2 cellular contexts compared by ENCODE assay signal in the genomic region with DNA sequence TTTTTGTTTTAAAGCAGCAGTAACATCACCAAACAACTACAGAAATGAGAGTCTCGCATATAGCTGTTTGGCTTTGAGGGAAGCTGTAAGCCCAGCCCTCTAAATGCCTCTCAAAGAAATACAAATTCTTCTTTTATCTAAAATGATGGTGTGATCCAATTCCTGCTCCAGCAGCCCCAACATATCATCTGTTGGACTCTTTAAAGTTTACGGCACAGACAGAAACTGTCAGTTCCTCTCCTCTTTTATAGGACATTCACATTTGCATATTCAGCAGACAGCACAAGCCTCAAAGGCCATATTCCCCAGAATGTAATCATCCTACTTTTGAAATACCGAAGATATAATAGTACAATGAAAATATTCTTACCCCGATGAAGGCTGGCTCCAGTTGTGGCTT.
TF ChIP-seq lines count a peak whose summit lies in the region.

No MANE protein-coding gene starts in this region.

TF ChIP-seq in IMR-90, 13 proteins besides CTCF, POLR2A, EP300 and RAD21:
- no peak for TF ChIP-seq SMC3 (IDR thresholded peaks at IDR 0.05; ENCODE audit: low read depth, low read length)
- TF ChIP-seq FOS (IDR thresholded peaks at IDR 0.05; ENCODE audit: low read depth, low read length), result no peak
- no peak for TF ChIP-seq MAFK (IDR thresholded peaks at IDR 0.05; ENCODE audit: low read depth, low read length)
- TF ChIP-seq CHD1 (IDR thresholded peaks at IDR 0.05; ENCODE audit: low read depth, low read length), result no peak
- no peak for TF ChIP-seq CEBPB (IDR thresholded peaks at IDR 0.05; ENCODE audit: low read depth, low read length)

TF ChIP-seq in HepG2, 621 proteins besides CTCF, POLR2A, EP300 and RAD21:
- TF ChIP-seq ZNF224 (CRISPR knock-in tag; IDR thresholded peaks at IDR 0.05) (no peak), JDP2 (CRISPR knock-in tag; IDR thresholded peaks at IDR 0.05; ENCODE audit: borderline replicate concordance) (no peak), ARNT2 (CRISPR knock-in tag; IDR thresholded peaks at IDR 0.05; ENCODE audit: low read depth) (no peak), TFDP1 (CRISPR knock-in tag; IDR thresholded peaks at IDR 0.05; ENCODE audit: borderline replicate concordance) (no peak), ZNF337 (CRISPR knock-in tag; IDR thresholded peaks at IDR 0.05; ENCODE audit: borderline replicate concordance, low read depth) (no peak), REPIN1 (CRISPR knock-in tag; IDR thresholded peaks at IDR 0.05; ENCODE audit: borderline replicate concordance, low read depth) (no peak), ZNF776 (CRISPR knock-in tag; IDR thresholded peaks at IDR 0.05) (no peak)
- TF ChIP-seq, protein P1, sequence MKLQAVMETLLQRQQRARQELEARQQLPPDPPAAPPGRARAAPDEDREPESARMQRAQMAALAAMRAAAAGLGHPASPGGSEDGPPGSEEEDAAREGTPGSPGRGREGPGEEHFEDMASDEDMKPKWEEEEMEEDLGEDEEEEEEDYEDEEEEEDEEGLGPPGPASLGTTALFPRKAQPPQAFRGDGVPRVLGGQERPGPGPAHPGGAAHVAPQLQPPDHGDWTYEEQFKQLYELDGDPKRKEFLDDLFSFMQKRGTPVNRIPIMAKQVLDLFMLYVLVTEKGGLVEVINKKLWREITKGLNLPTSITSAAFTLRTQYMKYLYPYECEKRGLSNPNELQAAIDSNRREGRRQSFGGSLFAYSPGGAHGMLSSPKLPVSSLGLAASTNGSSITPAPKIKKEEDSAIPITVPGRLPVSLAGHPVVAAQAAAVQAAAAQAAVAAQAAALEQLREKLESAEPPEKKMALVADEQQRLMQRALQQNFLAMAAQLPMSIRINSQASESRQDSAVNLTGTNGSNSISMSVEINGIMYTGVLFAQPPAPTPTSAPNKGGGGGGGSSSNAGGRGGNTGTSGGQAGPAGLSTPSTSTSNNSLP (IDR thresholded peaks at IDR 0.05; ENCODE audit: low read depth, low read length), result no peak
- TF ChIP-seq, protein P2, sequence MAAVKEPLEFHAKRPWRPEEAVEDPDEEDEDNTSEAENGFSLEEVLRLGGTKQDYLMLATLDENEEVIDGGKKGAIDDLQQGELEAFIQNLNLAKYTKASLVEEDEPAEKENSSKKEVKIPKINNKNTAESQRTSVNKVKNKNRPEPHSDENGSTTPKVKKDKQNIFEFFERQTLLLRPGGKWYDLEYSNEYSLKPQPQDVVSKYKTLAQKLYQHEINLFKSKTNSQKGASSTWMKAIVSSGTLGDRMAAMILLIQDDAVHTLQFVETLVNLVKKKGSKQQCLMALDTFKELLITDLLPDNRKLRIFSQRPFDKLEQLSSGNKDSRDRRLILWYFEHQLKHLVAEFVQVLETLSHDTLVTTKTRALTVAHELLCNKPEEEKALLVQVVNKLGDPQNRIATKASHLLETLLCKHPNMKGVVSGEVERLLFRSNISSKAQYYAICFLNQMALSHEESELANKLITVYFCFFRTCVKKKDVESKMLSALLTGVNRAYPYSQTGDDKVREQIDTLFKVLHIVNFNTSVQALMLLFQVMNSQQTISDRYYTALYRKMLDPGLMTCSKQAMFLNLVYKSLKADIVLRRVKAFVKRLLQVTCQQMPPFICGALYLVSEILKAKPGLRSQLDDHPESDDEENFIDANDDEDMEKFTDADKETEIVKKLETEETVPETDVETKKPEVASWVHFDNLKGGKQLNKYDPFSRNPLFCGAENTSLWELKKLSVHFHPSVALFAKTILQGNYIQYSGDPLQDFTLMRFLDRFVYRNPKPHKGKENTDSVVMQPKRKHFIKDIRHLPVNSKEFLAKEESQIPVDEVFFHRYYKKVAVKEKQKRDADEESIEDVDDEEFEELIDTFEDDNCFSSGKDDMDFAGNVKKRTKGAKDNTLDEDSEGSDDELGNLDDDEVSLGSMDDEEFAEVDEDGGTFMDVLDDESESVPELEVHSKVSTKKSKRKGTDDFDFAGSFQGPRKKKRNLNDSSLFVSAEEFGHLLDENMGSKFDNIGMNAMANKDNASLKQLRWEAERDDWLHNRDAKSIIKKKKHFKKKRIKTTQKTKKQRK (IDR thresholded peaks at IDR 0.05; ENCODE audit: low read length), result no peak
